11 cellular contexts compared by ENCODE assay signal in genomic region chr4:76960014-76960413, GRCh38. TPM values are rescaled to one million over a fixed set of nuclear protein-coding genes. Genes with fewer than 3 reads are reported as not detected.
DNase-seq lines count a peak whose midpoint lies in the region; ATAC-seq, FAIRE-seq and TF ChIP-seq lines count a peak whose summit lies in the region.
"Had no signal": no experiment of that assay in that cellular context is flagged by ENCODE, and none has a peak within 500 bp of the region (broad histone marks: within the 10 kb centered on the region; RNA-seq: fewer than 3 reads in every experiment).

No MANE protein-coding gene starts in this region.

- H2AK5ac ChIP-seq in H9 (ENCODE audit: insufficient read length, low read length) = no peak overlapping the region

- no peak overlapping the region for H4K91ac ChIP-seq in H9 (ENCODE audit: insufficient read length, low read depth, low read length)

- H3K27ac ChIP-seq in gastroesophageal sphincter (no peak overlapping the region), H9 (ENCODE audit: insufficient read length, low read depth, low read length) (no peak overlapping the region)

- no peak overlapping the region for H3K23ac ChIP-seq in H9 (ENCODE audit: insufficient read length, low read depth, low read length)

- H3K56ac ChIP-seq in H9 (ENCODE audit: insufficient read length, low read depth, low read length) = no peak overlapping the region

- H3K23me2 ChIP-seq in H9 (ENCODE audit: insufficient read length, low read depth, low read length, poor library complexity, severe bottlenecking) = no peaks in the 10 kb centered on the region

- TF ChIP-seq EP300 in gastroesophageal sphincter (IDR thresholded peaks at IDR 0.05) = no peak

- no peak overlapping the region for H2BK20ac ChIP-seq in H9 (ENCODE audit: low read depth, low read length, poor library complexity, severe bottlenecking)

- H2BK5ac ChIP-seq in H9 (ENCODE audit: insufficient read length, low read length) = no peak overlapping the region

- H3K4me3 Mint-ChIP-seq in H9 = no peak overlapping the region
- H3K4me3 Mint-ChIP-seq: T-cell had no signal

- no peak overlapping the region for H2BK15ac ChIP-seq in H9 (ENCODE audit: low read depth, low read length)

- no peak overlapping the region for H3K27ac Mint-ChIP-seq in H9
- H3K27ac Mint-ChIP-seq: T-cell had no signal

- H3K27me3 ChIP-seq in gastroesophageal sphincter (no peaks in the 10 kb centered on the region), H9 (ENCODE audit: insufficient read depth, low read length) (no peaks in the 10 kb centered on the region)

- H3K4me3 ChIP-seq in gastroesophageal sphincter = no peak overlapping the region

- no peak overlapping the region for H3K4ac ChIP-seq in H9 (ENCODE audit: low read depth, low read length)

- no peak for DNase-seq in GM18507 (ENCODE audit: extremely low spot score, insufficient read length, low read depth)
- DNase-seq in kidney tubule cell (ENCODE audit: low spot score) = peak; percentile 81
- no peak for DNase-seq in NCI-H2196 (lab: John Stamatoyannopoulos, UW; ENCODE audit: unreplicated experiment)
- no peak for DNase-seq in H9
- DNase-seq: DMS79; stimulated activated CD4-positive, alpha-beta T cell treated with anti-CD3 and anti-CD28 coated beads, Interleukin-2, amount 100 ng/mL, for 48 hours; T-cell had no signal

- no peak overlapping the region for H4K5ac ChIP-seq in H9 (ENCODE audit: insufficient read length, low read depth, low read length)

- H3K79me1 ChIP-seq in H9 (ENCODE audit: insufficient read depth, low read depth, low read length, poor library complexity, severe bottlenecking) = peaks cover 5% of the 10 kb centered on the region

- H3T11ph ChIP-seq in H9 (ENCODE audit: low read length) = no peak overlapping the region

- H3K18ac ChIP-seq in H9 (ENCODE audit: insufficient read length, low read depth, low read length) = no peak overlapping the region

- H3K36me3 Mint-ChIP-seq in H9 (ENCODE audit: insufficient read depth in 1 of 3, low read depth in 3 of 3) = peaks cover 5% of the 10 kb centered on the region in 3 experiments; a peak in 6 of 7 replicates

- no peak overlapping the region for H4K8ac ChIP-seq in H9 (replicated peaks; ENCODE audit: insufficient read length, low read depth, low read length)

- H4K20me1 ChIP-seq in H9 (ENCODE audit: control insufficient read depth, insufficient read depth, insufficient read length) = no peaks in the 10 kb centered on the region

- H3K4me2 ChIP-seq in H9 (ENCODE audit: insufficient read depth, insufficient read length, low read length) = no peak overlapping the region

- no peaks in the 10 kb centered on the region for H3K36me3 ChIP-seq in gastroesophageal sphincter

- TF ChIP-seq POLR2A in gastroesophageal sphincter (IDR thresholded peaks at IDR 0.05) = no peak

- H3K9ac ChIP-seq in H9 (ENCODE audit: extremely low read depth, insufficient read length, low read length) = no peak overlapping the region

- H3K27me3 Mint-ChIP-seq in H9 (ENCODE audit: low read depth) = no peaks in the 10 kb centered on the region
- H3K27me3 Mint-ChIP-seq: T-cell had no signal

- H2AFZ ChIP-seq in H9 (ENCODE audit: low read length) = no peak overlapping the region

- TF ChIP-seq CTCF in gastroesophageal sphincter (IDR thresholded peaks at IDR 0.05) = no peak
- TF ChIP-seq CTCF in H9 (conservative IDR thresholded peaks at IDR 0.05) = no peak

- no peak overlapping the region for H2BK120ac ChIP-seq in H9 (ENCODE audit: low read depth, low read length, poor library complexity, severe bottlenecking)

- H3K9me3 ChIP-seq in gastroesophageal sphincter (no peaks in the 10 kb centered on the region), H9 (ENCODE audit: control insufficient read depth, low read depth, low read length) (no peaks in the 10 kb centered on the region)

- peaks cover 0 to 3% of the 10 kb centered on the region in 2 experiments; a peak in 1 of 5 replicates for H3K9me3 Mint-ChIP-seq in H9

- H3K79me2 ChIP-seq in H9 (ENCODE audit: insufficient read depth, low read length) = peaks cover 15% of the 10 kb centered on the region; the same call in 1 of the 2 replicates

- H3K4me1 ChIP-seq in gastroesophageal sphincter (peaks cover 0 to 19% (median 6%) of the 10 kb centered on the region in 3 donors), H9 (ENCODE audit: insufficient read depth, low read length) (peaks cover 3% of the 10 kb centered on the region; the same call in 1 of the 2 replicates)

- H3K14ac ChIP-seq in H9 (ENCODE audit: insufficient read depth, low read length) = no peak overlapping the region

- no peak overlapping the region for H2BK12ac ChIP-seq in H9 (ENCODE audit: insufficient read length, low read depth, low read length)

- ATAC-seq in GM21515 (IDR thresholded peaks at IDR 0.05; ENCODE audit: unreplicated experiment) = peak; percentile 74
- ATAC-seq in HG03378 (IDR thresholded peaks at IDR 0.05; ENCODE audit: unreplicated experiment) = peak; percentile 89
- no peak for ATAC-seq in gastroesophageal sphincter
- ATAC-seq in HG03196 (IDR thresholded peaks at IDR 0.05; ENCODE audit: unreplicated experiment) = no peak

- H3K4me1 Mint-ChIP-seq in H9 = peaks cover 14 to 15% of the 10 kb centered on the region in 2 experiments

- 85 to 92% methylated on average over 4 of the region's 4 CpGs for WGBS in gastroesophageal sphincter (ENCODE audit: low coverage in 1 of 2), 2 donors
- WGBS in H9 (ENCODE audit: extremely low coverage, insufficient read length, low lambda C conversion rate) = no CpG with 5 or more reads among the region's 4 CpGs

- peak; percentile 83 for FAIRE-seq in GM18507 (lab: Jason Lieb, UNC)

RNA-seq across cellular contexts. Expression of gene SEPTIN11, which starts 10.5 kb away (rescaled TPM):
- 100 to 1,000 TPM in 2 of 4 donors, 10 to 100 TPM in 2; 65.1 to 192 (median 97.8) TPM for total RNA-seq in gastroesophageal sphincter
- 72.6 and 77.3 TPM in 2 replicates for total RNA-seq in H9 (2021)

Comparison
In these comparisons a context has a peak if more than half of its experiments do, and no peak if none do; other contexts are left out.
1. ATAC-seq: peak in GM21515 (single experiment) and HG03378 (single experiment); none in gastroesophageal sphincter (single experiment) and HG03196 (single experiment).